9 cellular contexts compared by ENCODE assay signal in the genomic region with DNA sequence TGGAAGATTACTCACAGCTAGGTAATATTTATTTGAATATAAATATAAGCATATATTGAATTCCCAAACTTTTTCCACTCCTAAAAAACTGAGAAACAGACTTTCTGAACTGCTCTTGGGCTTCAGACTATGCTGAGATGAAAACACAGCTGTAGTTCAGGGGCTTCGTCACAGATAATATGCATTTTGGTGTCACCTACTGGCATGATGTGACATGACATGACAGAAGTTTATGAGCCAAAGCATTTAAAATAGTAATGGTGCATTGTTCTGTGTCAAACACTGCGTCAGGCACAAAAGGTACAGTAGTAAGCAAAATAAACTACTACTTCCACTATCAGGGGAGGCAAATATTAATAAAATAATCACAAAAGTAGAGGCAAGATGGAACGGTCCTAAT.
A peak's percentile ranks its signal among the peaks of the same experiment; 100 is the strongest.
DNase-seq lines count a peak whose midpoint lies in the region; ATAC-seq, FAIRE-seq and TF ChIP-seq lines count a peak whose summit lies in the region.
"Had no signal": no experiment of that assay in that cellular context is flagged by ENCODE, and none has a peak within 500 bp of the region (broad histone marks: within the 10 kb centered on the region; RNA-seq: fewer than 3 reads in every experiment).

No MANE protein-coding gene starts in this region.

- no peak overlapping the region for H3K4me3 Mint-ChIP-seq in activated naive CD4-positive, alpha-beta T cell treated with anti-CD3 and anti-CD28 coated beads for 36 hours
- no peak overlapping the region for H3K4me3 Mint-ChIP-seq in astrocyte (ENCODE audit: unreplicated experiment)
- H3K4me3 Mint-ChIP-seq: central memory CD8-positive, alpha-beta T cell had no signal

- H3K27me3 ChIP-seq in astrocyte (ENCODE audit: insufficient read depth, low read length) (peaks cover 16% of the 10 kb centered on the region), left lung (no peaks in the 10 kb centered on the region)

- ATAC-seq in left lung (peak; percentile 69), GM21825 (IDR thresholded peaks at IDR 0.05; ENCODE audit: unreplicated experiment) (no peak)

- CTCF ChIA-PET in activated naive CD4-positive, alpha-beta T cell treated with anti-CD3 and anti-CD28 coated beads for 36 hours (lab: Charles Lee), result interaction anchor here (0.8 to 2.1 kb wide), 10 partner anchors 45 to 395 kb away, joined by 3 to 15 read pairs (median 4); a partner anchor contains a TSS
- CTCF ChIA-PET in HEK293 (lab: Yijun Ruan, JAX), result interaction anchor here (0.5 to 4.0 kb wide), 19 partner anchors 15 to 443 kb away, joined by 3 to 22 read pairs (median 3); a partner anchor contains a TSS

- FAIRE-seq in astrocyte (lab: Jason Lieb, UNC), result no peak

- H3K9me3 ChIP-seq in HEK293 (ENCODE audit: control insufficient read depth, insufficient read depth, low read depth, low read length), result no peaks in the 10 kb centered on the region
- no peaks in the 10 kb centered on the region for H3K9me3 ChIP-seq in astrocyte (ENCODE audit: insufficient read depth, low read depth, low read length)
- no peaks in the 10 kb centered on the region for H3K9me3 ChIP-seq in left lung

- POLR2A ChIA-PET in HEK293 (lab: Yijun Ruan, JAX), result no interaction called here

- no peaks in the 10 kb centered on the region for H3K36me3 Mint-ChIP-seq in activated naive CD4-positive, alpha-beta T cell treated with anti-CD3 and anti-CD28 coated beads for 36 hours (ENCODE audit: low read depth)
- no peaks in the 10 kb centered on the region for H3K36me3 Mint-ChIP-seq in astrocyte (ENCODE audit: low read depth, unreplicated experiment)

- H3K27ac Mint-ChIP-seq in activated naive CD4-positive, alpha-beta T cell treated with anti-CD3 and anti-CD28 coated beads for 36 hours, result no peak overlapping the region
- peak overlapping the region; percentile 22 for H3K27ac Mint-ChIP-seq in astrocyte (ENCODE audit: unreplicated experiment)

- H2AFZ ChIP-seq in astrocyte (ENCODE audit: low read depth, low read length), result no peak overlapping the region

- peak; percentile 47 for DNase-seq in activated naive CD4-positive, alpha-beta T cell treated with anti-CD3 and anti-CD28 coated beads for 36 hours
- DNase-seq in activated naive CD4-positive, alpha-beta T cell treated with anti-CD3 and anti-CD28 coated beads, Interleukin-2, amount 50 U/mL, for 16 hours, result no peak
- peak; percentile 40 for DNase-seq in NCI-H1105 treated with DMSO at 0.1 percent for 48 hours (lab: John Stamatoyannopoulos, UW)
- DNase-seq in astrocyte (ENCODE audit: low read depth), result no peak
- no peak for DNase-seq in left lung
- no peak for DNase-seq in globus pallidus (ENCODE audit: low spot score)

- intact Hi-C loops in activated naive CD4-positive, alpha-beta T cell treated with anti-CD3 and anti-CD28 coated beads for 36 hours (cut with micrococcal nuclease), result loop anchor here (1.0 to 5.0 kb wide), 7 partner anchors 48 to 396 kb away; a partner anchor contains a TSS
- intact Hi-C loops in left lung (cut with DNase I), result no loop called here

- H3K4me3 ChIP-seq in HEK293 (ENCODE audit: low read depth, low read length), result no peak overlapping the region
- H3K4me3 ChIP-seq in astrocyte (ENCODE audit: insufficient read depth, low read depth, low read length), result no peak overlapping the region
- H3K4me3 ChIP-seq in left lung, result no peak overlapping the region

- no peaks in the 10 kb centered on the region for H3K9me3 Mint-ChIP-seq in activated naive CD4-positive, alpha-beta T cell treated with anti-CD3 and anti-CD28 coated beads for 36 hours
- H3K9me3 Mint-ChIP-seq in astrocyte (ENCODE audit: unreplicated experiment), result no peaks in the 10 kb centered on the region
- H3K9me3 Mint-ChIP-seq: central memory CD8-positive, alpha-beta T cell had no signal

- no peaks in the 10 kb centered on the region for H3K79me2 ChIP-seq in astrocyte (ENCODE audit: insufficient read depth, low read length)

- H3K4me2 ChIP-seq in astrocyte (ENCODE audit: low read length), result no peak overlapping the region

- 0 out of 2 replicates have a peak, but pooled peaks cover 3% of the 10 kb centered on the region for H3K4me1 ChIP-seq in HEK293 (ENCODE audit: control insufficient read depth, insufficient read depth, low read length)
- H3K4me1 ChIP-seq in astrocyte (ENCODE audit: insufficient read depth, low read length), result peaks cover 37% of the 10 kb centered on the region
- H3K4me1 ChIP-seq in left lung, result peaks cover 19 to 50% of the 10 kb centered on the region in 2 donors

- H3K36me3 ChIP-seq in HEK293 (ENCODE audit: control insufficient read depth in 2 of 2, insufficient read depth in 1 of 2, low read length in 2 of 2), result no peaks in the 10 kb centered on the region
- H3K36me3 ChIP-seq in astrocyte (ENCODE audit: insufficient read depth, low read length), result no peaks in the 10 kb centered on the region
- H3K36me3 ChIP-seq in left lung, result no peaks in the 10 kb centered on the region

- TF ChIP-seq CTCF in HEK293 (tag by site-specific recombination; IDR thresholded peaks at IDR 0.05) (no peak), astrocyte (IDR thresholded peaks at IDR 0.05; ENCODE audit: insufficient read depth, low read depth, low read length) (peak; percentile 41), left lung (IDR thresholded peaks at IDR 0.05) (peak; percentile 27 to 39)

- no peaks in the 10 kb centered on the region for H3K27me3 Mint-ChIP-seq in activated naive CD4-positive, alpha-beta T cell treated with anti-CD3 and anti-CD28 coated beads for 36 hours (ENCODE audit: low read depth)
- no peaks in the 10 kb centered on the region for H3K27me3 Mint-ChIP-seq in astrocyte (ENCODE audit: low read depth, unreplicated experiment)

- H3K4me1 Mint-ChIP-seq in activated naive CD4-positive, alpha-beta T cell treated with anti-CD3 and anti-CD28 coated beads for 36 hours (ENCODE audit: low read depth), result peaks cover 29% of the 10 kb centered on the region
- H3K4me1 Mint-ChIP-seq in astrocyte (ENCODE audit: low read depth, unreplicated experiment), result peaks cover 47% of the 10 kb centered on the region
- H3K4me1 Mint-ChIP-seq: central memory CD8-positive, alpha-beta T cell had no signal

- H3K9ac ChIP-seq in astrocyte (ENCODE audit: low read length), result no peak overlapping the region

- H4K20me1 ChIP-seq in astrocyte (ENCODE audit: insufficient read depth, low read length), result no peaks in the 10 kb centered on the region

- no peak overlapping the region for H3K27ac ChIP-seq in HEK293 (ENCODE audit: extremely low read depth, low read depth, low read length)
- no peak overlapping the region for H3K27ac ChIP-seq in astrocyte (ENCODE audit: low read depth, low read length)
- H3K27ac ChIP-seq in left lung, result no peak overlapping the region

TF ChIP-seq in HEK293, 187 proteins besides CTCF, POLR2A, EP300 and RAD21 (continues in another document):
- TF ChIP-seq, protein P1, sequence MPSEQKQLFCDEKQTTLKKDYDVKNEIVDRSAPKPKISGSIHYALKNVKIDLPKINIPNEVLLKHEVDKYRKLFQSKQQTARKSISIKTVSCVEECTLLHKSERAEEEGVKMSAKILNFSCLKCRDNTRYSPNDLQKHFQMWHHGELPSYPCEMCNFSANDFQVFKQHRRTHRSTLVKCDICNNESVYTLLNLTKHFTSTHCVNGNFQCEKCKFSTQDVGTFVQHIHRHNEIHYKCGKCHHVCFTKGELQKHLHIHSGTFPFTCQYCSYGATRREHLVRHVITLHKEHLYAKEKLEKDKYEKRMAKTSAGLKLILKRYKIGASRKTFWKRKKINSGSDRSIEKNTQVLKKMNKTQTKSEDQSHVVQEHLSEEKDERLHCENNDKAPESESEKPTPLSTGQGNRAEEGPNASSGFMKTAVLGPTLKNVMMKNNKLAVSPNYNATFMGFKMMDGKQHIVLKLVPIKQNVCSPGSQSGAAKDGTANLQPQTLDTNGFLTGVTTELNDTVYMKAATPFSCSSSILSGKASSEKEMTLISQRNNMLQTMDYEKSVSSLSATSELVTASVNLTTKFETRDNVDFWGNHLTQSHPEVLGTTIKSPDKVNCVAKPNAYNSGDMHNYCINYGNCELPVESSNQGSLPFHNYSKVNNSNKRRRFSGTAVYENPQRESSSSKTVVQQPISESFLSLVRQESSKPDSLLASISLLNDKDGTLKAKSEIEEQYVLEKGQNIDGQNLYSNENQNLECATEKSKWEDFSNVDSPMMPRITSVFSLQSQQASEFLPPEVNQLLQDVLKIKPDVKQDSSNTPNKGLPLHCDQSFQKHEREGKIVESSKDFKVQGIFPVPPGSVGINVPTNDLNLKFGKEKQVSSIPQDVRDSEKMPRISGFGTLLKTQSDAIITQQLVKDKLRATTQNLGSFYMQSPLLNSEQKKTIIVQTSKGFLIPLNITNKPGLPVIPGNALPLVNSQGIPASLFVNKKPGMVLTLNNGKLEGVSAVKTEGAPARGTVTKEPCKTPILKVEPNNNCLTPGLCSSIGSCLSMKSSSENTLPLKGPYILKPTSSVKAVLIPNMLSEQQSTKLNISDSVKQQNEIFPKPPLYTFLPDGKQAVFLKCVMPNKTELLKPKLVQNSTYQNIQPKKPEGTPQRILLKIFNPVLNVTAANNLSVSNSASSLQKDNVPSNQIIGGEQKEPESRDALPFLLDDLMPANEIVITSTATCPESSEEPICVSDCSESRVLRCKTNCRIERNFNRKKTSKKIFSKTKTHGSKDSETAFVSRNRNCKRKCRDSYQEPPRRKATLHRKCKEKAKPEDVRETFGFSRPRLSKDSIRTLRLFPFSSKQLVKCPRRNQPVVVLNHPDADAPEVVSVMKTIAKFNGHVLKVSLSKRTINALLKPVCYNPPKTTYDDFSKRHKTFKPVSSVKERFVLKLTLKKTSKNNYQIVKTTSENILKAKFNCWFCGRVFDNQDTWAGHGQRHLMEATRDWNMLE (tag by site-specific recombination; conservative IDR thresholded peaks at IDR 0.05; ENCODE audit: low read depth), result no peak
- no peak for TF ChIP-seq ZNF501 (tag by site-specific recombination; IDR thresholded peaks at IDR 0.05)
- 0 out of 2 replicates have a peak, but pooled peaks have one; percentile 24 for TF ChIP-seq ZNF2 (tag by site-specific recombination; IDR thresholded peaks at IDR 0.05)

Comparison
In these comparisons a context has a peak if more than half of its experiments do, and no peak if none do; other contexts are left out.
1. DNase-seq: peak in activated naive CD4-positive, alpha-beta T cell treated with anti-CD3 and anti-CD28 coated beads for 36 hours (single experiment) and NCI-H1105 treated with DMSO at 0.1 percent for 48 hours (single experiment); none in activated naive CD4-positive, alpha-beta T cell treated with anti-CD3 and anti-CD28 coated beads, Interleukin-2, amount 50 U/mL, for 16 hours (single experiment), astrocyte (single experiment), left lung (0 of 2) and globus pallidus (single experiment).